ENCODE assay signal across 10 cellular contexts in genomic region chr13:18212873-18213272, GRCh38.
DNase-seq lines count a peak whose midpoint lies in the region; ATAC-seq, FAIRE-seq and TF ChIP-seq lines count a peak whose summit lies in the region.
"Had no signal": no experiment of that assay in that cellular context is flagged by ENCODE, and none has a peak within 500 bp of the region (broad histone marks: within the 10 kb centered on the region; RNA-seq: fewer than 3 reads in every experiment).

No MANE protein-coding gene starts in this region.

- H3K9me3 ChIP-seq in pancreas (no peaks in the 10 kb centered on the region), H9 (ENCODE audit: control insufficient read depth, low read depth, low read length) (peaks cover 39% of the 10 kb centered on the region)
- H3K9me3 ChIP-seq: colonic mucosa had no signal

- no peak overlapping the region for H3K4me3 Mint-ChIP-seq in central memory CD8-positive, alpha-beta T cell
- no peak overlapping the region for H3K4me3 Mint-ChIP-seq in H9

- H3K4me1 ChIP-seq in pancreas (no peaks in the 10 kb centered on the region), H9 (ENCODE audit: insufficient read depth, low read length) (no peaks in the 10 kb centered on the region)
- H3K4me1 ChIP-seq: colonic mucosa had no signal

- peak; percentile 39 for ATAC-seq in GM21367 (IDR thresholded peaks at IDR 0.05; ENCODE audit: unreplicated experiment)
- peak; percentile 41 for ATAC-seq in HG03159 (IDR thresholded peaks at IDR 0.05; ENCODE audit: unreplicated experiment)
- ATAC-seq in central memory CD8-positive, alpha-beta T cell (replicated peaks; ENCODE audit: extremely low read depth, poor library complexity, severe bottlenecking) = peak; percentile 19
- peak; percentile 53 to 82 (median 58) for ATAC-seq in pancreas
- ATAC-seq in HG03521 (IDR thresholded peaks at IDR 0.05; ENCODE audit: unreplicated experiment) = no peak

- H3K23ac ChIP-seq in H9 (ENCODE audit: insufficient read length, low read depth, low read length) = no peak overlapping the region

- H3T11ph ChIP-seq in H9 (ENCODE audit: low read length) = no peak overlapping the region

- no peak overlapping the region for H4K5ac ChIP-seq in H9 (ENCODE audit: insufficient read length, low read depth, low read length)

- no peak overlapping the region for H2BK20ac ChIP-seq in H9 (ENCODE audit: low read depth, low read length, poor library complexity, severe bottlenecking)

- no peaks in the 10 kb centered on the region for H3K27me3 Mint-ChIP-seq in central memory CD8-positive, alpha-beta T cell
- H3K27me3 Mint-ChIP-seq in H9 (ENCODE audit: low read depth) = peaks cover 3% of the 10 kb centered on the region

- H2BK5ac ChIP-seq in H9 (ENCODE audit: insufficient read length, low read length) = no peak overlapping the region

- intact Hi-C loops in pancreas (cut with DNase I) = no loop called here

- H4K8ac ChIP-seq in H9 (replicated peaks; ENCODE audit: insufficient read length, low read depth, low read length) = no peak overlapping the region

- H3K23me2 ChIP-seq in H9 (ENCODE audit: insufficient read length, low read depth, low read length, poor library complexity, severe bottlenecking) = no peaks in the 10 kb centered on the region

- H2BK120ac ChIP-seq in H9 (ENCODE audit: low read depth, low read length, poor library complexity, severe bottlenecking) = no peak overlapping the region

- no peaks in the 10 kb centered on the region for H3K36me3 Mint-ChIP-seq in central memory CD8-positive, alpha-beta T cell (ENCODE audit: insufficient read depth)
- H3K36me3 Mint-ChIP-seq in H9 (ENCODE audit: insufficient read depth in 1 of 3, low read depth in 3 of 3) = peaks cover 7 to 23% (median 9%) of the 10 kb centered on the region in 3 experiments

- DNase-seq in central memory CD8-positive, alpha-beta T cell (ENCODE audit: low spot score in 2 of 2) = no peak
- DNase-seq in pancreas (peak in 1 of 6 donors; percentile 11), epidermal melanocyte (ENCODE audit: insufficient read length, low spot score) (no peak), H9 (no peak), SIG-M5 treated with dmso at 0.1 percent for 504 hours (lab: John Stamatoyannopoulos, UW; ENCODE audit: unreplicated experiment) (no peak)
- DNase-seq: trophoblast cell had no signal

- no peak overlapping the region for H2BK12ac ChIP-seq in H9 (ENCODE audit: insufficient read length, low read depth, low read length)

- no peak overlapping the region for H3K18ac ChIP-seq in H9 (ENCODE audit: insufficient read length, low read depth, low read length)

- no peak overlapping the region for H3K27ac Mint-ChIP-seq in central memory CD8-positive, alpha-beta T cell (ENCODE audit: low read depth)
- no peak overlapping the region; a peak in 1 of 7 replicates for H3K27ac Mint-ChIP-seq in H9

- H3K14ac ChIP-seq in H9 (ENCODE audit: insufficient read depth, low read length) = no peak overlapping the region

- H3K79me2 ChIP-seq in H9 (ENCODE audit: insufficient read depth, low read length) = no peaks in the 10 kb centered on the region

- WGBS in pancreas, 2 donors = 59 to 64% methylated on average over 2 of the region's 2 CpGs
- no CpG with 5 or more reads among the region's 2 CpGs for WGBS in H9 (ENCODE audit: extremely low coverage, insufficient read length, low lambda C conversion rate)

- H2AK5ac ChIP-seq in H9 (ENCODE audit: insufficient read length, low read length) = no peak overlapping the region

- no peak overlapping the region for H3K4me3 ChIP-seq in pancreas
- H3K4me3 ChIP-seq: colonic mucosa had no signal

- peaks cover 12% of the 10 kb centered on the region for H3K9me3 Mint-ChIP-seq in central memory CD8-positive, alpha-beta T cell
- peaks cover 58 to 73% of the 10 kb centered on the region in 2 experiments for H3K9me3 Mint-ChIP-seq in H9

- no peaks in the 10 kb centered on the region for H3K36me3 ChIP-seq in pancreas
- H3K36me3 ChIP-seq: colonic mucosa had no signal

- no peaks in the 10 kb centered on the region for H3K79me1 ChIP-seq in H9 (ENCODE audit: insufficient read depth, low read depth, low read length, poor library complexity, severe bottlenecking)

- H4K20me1 ChIP-seq in H9 (ENCODE audit: control insufficient read depth, insufficient read depth, insufficient read length) = no peaks in the 10 kb centered on the region

- H3K9ac ChIP-seq in H9 (ENCODE audit: extremely low read depth, insufficient read length, low read length) = no peak overlapping the region

- H2BK15ac ChIP-seq in H9 (ENCODE audit: low read depth, low read length) = no peak overlapping the region

- no peak overlapping the region for H3K27ac ChIP-seq in pancreas
- no peak overlapping the region for H3K27ac ChIP-seq in H9 (ENCODE audit: insufficient read length, low read depth, low read length)
- H3K27ac ChIP-seq: colonic mucosa had no signal

- peaks cover 5% of the 10 kb centered on the region for H3K4me1 Mint-ChIP-seq in central memory CD8-positive, alpha-beta T cell
- no peaks in the 10 kb centered on the region for H3K4me1 Mint-ChIP-seq in H9

- FAIRE-seq in pancreas (lab: Jason Lieb, UNC) = no peak

- TF ChIP-seq CTCF in pancreas (IDR thresholded peaks at IDR 0.05) = no peak
- TF ChIP-seq CTCF in H9 (conservative IDR thresholded peaks at IDR 0.05) = no peak

- H3K27me3 ChIP-seq in pancreas (no peaks in the 10 kb centered on the region), H9 (ENCODE audit: insufficient read depth, low read length) (no peaks in the 10 kb centered on the region)
- H3K27me3 ChIP-seq: colonic mucosa had no signal

- no peak overlapping the region for H3K56ac ChIP-seq in H9 (ENCODE audit: insufficient read length, low read depth, low read length)

- no peak overlapping the region for H2AFZ ChIP-seq in H9 (ENCODE audit: low read length)

- no peak overlapping the region for H3K4ac ChIP-seq in H9 (ENCODE audit: low read depth, low read length)

- H3K4me2 ChIP-seq in H9 (ENCODE audit: insufficient read depth, insufficient read length, low read length) = no peak overlapping the region

- no peak overlapping the region for H4K91ac ChIP-seq in H9 (ENCODE audit: insufficient read length, low read depth, low read length)
